8 cellular contexts compared by ENCODE assay signal in the genomic region with DNA sequence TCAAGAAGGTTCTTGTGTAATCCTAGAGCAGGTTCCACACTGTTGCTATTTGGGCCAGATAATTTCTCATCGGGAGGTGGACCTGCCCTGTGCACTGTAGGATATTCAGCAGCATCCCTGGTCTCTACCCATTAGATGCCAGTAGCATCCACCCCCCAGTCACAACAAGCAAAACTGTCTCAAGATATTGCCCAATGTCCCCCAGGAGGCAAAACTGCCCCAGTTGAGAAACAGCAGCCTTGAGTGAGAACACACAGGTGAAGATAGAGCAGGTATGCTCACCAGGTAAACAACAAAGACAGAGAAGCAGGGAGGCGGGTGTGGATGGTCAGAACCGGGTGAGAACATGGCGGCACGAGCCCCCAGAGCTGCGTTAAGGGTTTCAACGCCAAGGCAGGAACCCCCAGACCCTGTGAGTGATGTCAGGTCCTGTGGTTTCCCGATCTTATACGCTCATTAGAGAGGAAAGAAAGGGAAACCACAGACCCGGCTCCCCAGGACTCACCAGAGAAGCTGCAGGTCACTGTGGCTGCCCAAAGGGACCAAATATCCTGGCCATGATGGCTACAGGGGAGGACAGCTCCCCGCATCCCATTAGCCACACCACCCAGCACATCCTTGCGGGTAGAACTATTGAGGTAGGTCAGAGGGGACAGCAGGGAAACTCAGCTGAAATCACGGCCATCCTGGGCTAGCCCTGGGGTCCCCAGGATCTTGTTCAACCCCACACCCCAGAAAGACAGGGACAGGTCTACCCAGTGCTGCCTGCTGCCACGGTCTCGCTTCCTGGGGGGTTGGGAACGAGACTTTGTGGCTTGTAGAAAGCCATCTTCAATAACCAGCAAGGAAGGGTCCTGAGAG. TPM values are rescaled to one million over a fixed set of nuclear protein-coding genes. Genes with fewer than 3 reads are reported as not detected.
A peak's percentile ranks its signal among the peaks of the same experiment; 100 is the strongest.
DNase-seq lines count a peak whose midpoint lies in the region; ATAC-seq, FAIRE-seq and TF ChIP-seq lines count a peak whose summit lies in the region.

No MANE protein-coding gene starts in this region.

- H3K27ac ChIP-seq in ascending aorta = peak overlapping the region; percentile 96 to 99
- H3K27ac ChIP-seq in osteoblast (ENCODE audit: low read depth, low read length) = peak overlapping the region; percentile 82

- TF ChIP-seq POLR2A in H54 (IDR thresholded peaks at IDR 0.05; ENCODE audit: low read depth, low read length) = no peak

- H3K4me3 ChIP-seq in ascending aorta (no peak overlapping the region), osteoblast (ENCODE audit: insufficient read depth, low read length) (peak overlapping the region; percentile 29)

- H3K4me1 ChIP-seq in ascending aorta = peaks cover 34 to 82% of the 10 kb centered on the region in 2 donors
- H3K4me1 ChIP-seq in osteoblast (ENCODE audit: insufficient read depth, low read length) = peaks cover 70% of the 10 kb centered on the region

- H4K20me1 ChIP-seq in osteoblast (ENCODE audit: insufficient read depth, low read length) = peaks cover 49% of the 10 kb centered on the region

- TF ChIP-seq CTCF in ascending aorta (IDR thresholded peaks at IDR 0.05) (no peak), osteoblast (IDR thresholded peaks at IDR 0.05; ENCODE audit: extremely low read depth, low read depth, low read length) (no peak)

- H3K27me3 ChIP-seq in ascending aorta = no peaks in the 10 kb centered on the region
- no peaks in the 10 kb centered on the region for H3K27me3 ChIP-seq in osteoblast (ENCODE audit: insufficient read depth, low read length)

- peaks cover 70% of the 10 kb centered on the region for H3K79me2 ChIP-seq in osteoblast (ENCODE audit: insufficient read depth, low read length)

- H3K36me3 ChIP-seq in ascending aorta (peaks cover 7 to 8% of the 10 kb centered on the region in 2 donors), osteoblast (ENCODE audit: insufficient read depth, low read length) (peaks cover 7% of the 10 kb centered on the region)

- H3K4me2 ChIP-seq in osteoblast (ENCODE audit: insufficient read depth, low read length) = peak overlapping the region; percentile 79

- H2AFZ ChIP-seq in osteoblast (ENCODE audit: low read length) = no peak overlapping the region

- ATAC-seq in GM19023 (IDR thresholded peaks at IDR 0.05; ENCODE audit: unreplicated experiment) (peak; percentile 42), HG02943 (IDR thresholded peaks at IDR 0.05; ENCODE audit: low read depth, unreplicated experiment) (peak; percentile 50)

- no peak for FAIRE-seq in H54 (lab: Jason Lieb, UNC)

- intact Hi-C loops in ascending aorta (cut with DNase I) = loop anchor here (5.0 kb wide), 4 partner anchors 52 to 1142 kb away; partner anchors contain the start of genes COG1 and GPRC5C

- no peak for DNase-seq in ascending aorta (ENCODE audit: low spot score in 2 of 2)
- DNase-seq in osteoblast (ENCODE audit: insufficient read length, low spot score, missing footprints) = no peak
- no peak for DNase-seq in activated CD4-positive, CD25-positive, alpha-beta regulatory T cell treated with anti-CD3 and anti-CD28 coated beads, Interleukin-2, amount 50 U/mL, for 72 hours
- DNase-seq in putamen (ENCODE audit: low spot score) = no peak
- no peak for DNase-seq in activated effector memory CD4-positive, alpha-beta T cell treated with Interleukin-2 at 50 U/mL for 16 hours
- DNase-seq in H54 (ENCODE audit: insufficient read length, low spot score) = no peak

- H3K9me3 ChIP-seq in ascending aorta (no peaks in the 10 kb centered on the region), osteoblast (ENCODE audit: low read depth, low read length) (no peaks in the 10 kb centered on the region)

RNA-seq across cellular contexts. Expression of gene CDC42EP4, which starts 21.2 kb away (rescaled TPM):
- total RNA-seq in ascending aorta (104 TPM), osteoblast (13.8 and 16.3 TPM in 2 replicates)

RNA-seq across cellular contexts. Expression of gene CPSF4L, which starts 28.9 kb away (rescaled TPM):
- total RNA-seq in ascending aorta (not detected), osteoblast (not detected in 2 replicates)
